In the genomic region with DNA sequence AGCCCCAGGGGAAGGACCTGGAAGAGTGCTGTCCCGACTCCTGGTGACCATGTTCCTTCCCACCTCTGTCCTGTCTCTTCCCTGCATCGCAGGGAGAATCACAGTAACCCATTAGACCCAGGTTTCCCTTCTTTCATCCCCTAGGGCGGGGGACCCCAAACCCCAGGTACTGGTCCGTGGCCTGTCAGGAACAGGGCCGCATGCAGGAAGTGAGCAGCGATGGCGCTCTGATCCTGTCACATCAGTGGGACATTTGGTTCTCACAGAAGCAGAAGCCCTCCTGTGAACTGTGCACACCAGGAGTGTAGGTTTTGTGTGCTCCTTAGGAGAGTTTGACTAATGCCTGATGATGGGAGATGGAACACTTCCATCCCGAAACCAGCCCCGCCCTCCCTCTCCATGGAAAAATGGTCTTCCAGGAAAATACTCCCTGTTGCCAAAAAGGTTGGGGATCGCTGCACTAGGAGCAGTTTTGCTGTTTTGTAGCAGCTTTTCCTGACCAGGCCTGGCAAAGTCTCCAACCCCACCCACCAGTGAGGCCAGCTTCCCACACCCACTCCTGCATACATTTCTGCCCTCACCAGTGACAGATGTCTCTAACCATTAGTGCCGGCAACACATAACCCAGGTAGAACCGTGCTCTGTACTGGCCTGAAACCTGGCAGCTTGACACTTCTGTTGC, we compare ENCODE assay signal across 9 cellular contexts. TPM values are rescaled to one million over a fixed set of nuclear protein-coding genes. Genes with fewer than 3 reads are reported as not detected.
A peak's percentile ranks its signal among the peaks of the same experiment; 100 is the strongest.
DNase-seq lines count a peak whose midpoint lies in the region; ATAC-seq and TF ChIP-seq lines count a peak whose summit lies in the region.
"Had no signal": no experiment of that assay in that cellular context is flagged by ENCODE, and none has a peak within 500 bp of the region (broad histone marks: within the 10 kb centered on the region; RNA-seq: fewer than 3 reads in every experiment).

No MANE protein-coding gene starts in this region.

- CTCF ChIA-PET in activated naive CD4-positive, alpha-beta T cell treated with anti-CD3 and anti-CD28 coated beads for 36 hours (lab: Charles Lee) = interaction anchor here (3.3 to 4.6 kb wide), 2 partner anchors 8 to 26 kb away, joined by 31 to 50 read pairs; no protein-coding TSS in a partner anchor

- DNase-seq in activated naive CD4-positive, alpha-beta T cell treated with anti-CD3 and anti-CD28 coated beads for 36 hours = no peak
- no peak for DNase-seq in activated naive CD4-positive, alpha-beta T cell treated with anti-CD3 and anti-CD28 coated beads, Interleukin-2, amount 50 U/mL, for 16 hours
- DNase-seq in adipocyte (ENCODE audit: low read depth) = no peak
- no peak for DNase-seq in tibial artery
- no peak for DNase-seq in effector CD4-positive, alpha-beta T cell
- DNase-seq: head of caudate nucleus had no signal

- H3K9me3 ChIP-seq in adipocyte (ENCODE audit: control insufficient read depth, low read length) (no peaks in the 10 kb centered on the region), muscle layer of duodenum (ENCODE audit: control insufficient read depth in 1 of 2, low read length in 2 of 2) (no peaks in the 10 kb centered on the region), tibial artery (no peaks in the 10 kb centered on the region)

- peak overlapping the region; percentile 91 for H3K27ac Mint-ChIP-seq in activated naive CD4-positive, alpha-beta T cell treated with anti-CD3 and anti-CD28 coated beads for 36 hours

- peak overlapping the region; percentile 50 for H3K9ac ChIP-seq in adipocyte (ENCODE audit: low read length)

- H3K36me3 Mint-ChIP-seq in activated naive CD4-positive, alpha-beta T cell treated with anti-CD3 and anti-CD28 coated beads for 36 hours (ENCODE audit: low read depth) = peaks cover 6% of the 10 kb centered on the region

- peaks cover 37% of the 10 kb centered on the region for H3K4me1 ChIP-seq in adipocyte (ENCODE audit: control insufficient read depth, insufficient read depth, low read length)
- peaks cover 26 to 44% of the 10 kb centered on the region in 2 donors for H3K4me1 ChIP-seq in muscle layer of duodenum (ENCODE audit: control insufficient read depth in 1 of 2, insufficient read depth in 2 of 2, low read length in 2 of 2)
- H3K4me1 ChIP-seq in tibial artery = peaks cover 6 to 41% (median 37%) of the 10 kb centered on the region in 4 donors

- H3K4me3 Mint-ChIP-seq in activated naive CD4-positive, alpha-beta T cell treated with anti-CD3 and anti-CD28 coated beads for 36 hours = peak overlapping the region; percentile 36

- intact Hi-C loops in activated naive CD4-positive, alpha-beta T cell treated with anti-CD3 and anti-CD28 coated beads for 36 hours (cut with micrococcal nuclease) = loop anchor here (10.0 kb wide), 1 partner anchor 1754 kb away; a partner anchor contains a TSS
- intact Hi-C loops in tibial artery (cut with DNase I; ENCODE audit: low total_unique reads) = no loop called here

- peaks cover 20% of the 10 kb centered on the region for H3K36me3 ChIP-seq in adipocyte (ENCODE audit: control insufficient read depth, insufficient read depth, low read length, severe bottlenecking)
- H3K36me3 ChIP-seq in muscle layer of duodenum (ENCODE audit: control insufficient read depth in 1 of 2, insufficient read depth in 2 of 2, low read length in 2 of 2) = peaks cover 11 to 27% of the 10 kb centered on the region in 2 donors
- peaks cover 17 to 34% (median 28%) of the 10 kb centered on the region in 3 donors for H3K36me3 ChIP-seq in tibial artery

- H3K4me3 ChIP-seq in adipocyte (ENCODE audit: low read length) = no peak overlapping the region
- no peak overlapping the region for H3K4me3 ChIP-seq in muscle layer of duodenum (ENCODE audit: low read depth in 1 of 2, low read length in 2 of 2)
- no peak overlapping the region for H3K4me3 ChIP-seq in tibial artery

- peaks cover 38% of the 10 kb centered on the region for H3K4me1 Mint-ChIP-seq in activated naive CD4-positive, alpha-beta T cell treated with anti-CD3 and anti-CD28 coated beads for 36 hours (ENCODE audit: low read depth)

- H3K27me3 ChIP-seq in adipocyte (replicated peaks; ENCODE audit: control insufficient read depth, insufficient read depth, low read length) = no peaks in the 10 kb centered on the region
- H3K27me3 ChIP-seq in muscle layer of duodenum (ENCODE audit: low read depth, low read length) = no peaks in the 10 kb centered on the region
- no peaks in the 10 kb centered on the region for H3K27me3 ChIP-seq in tibial artery

- no peaks in the 10 kb centered on the region for H3K9me3 Mint-ChIP-seq in activated naive CD4-positive, alpha-beta T cell treated with anti-CD3 and anti-CD28 coated beads for 36 hours

- no peak for TF ChIP-seq CTCF in tibial artery (IDR thresholded peaks at IDR 0.05)

- no peak for ATAC-seq in HG02852 (IDR thresholded peaks at IDR 0.05; ENCODE audit: unreplicated experiment)
- no peak for ATAC-seq in GM19035 (IDR thresholded peaks at IDR 0.05; ENCODE audit: unreplicated experiment)

- H3K27ac ChIP-seq in muscle layer of duodenum (ENCODE audit: low read length) (peak overlapping the region; percentile 53), tibial artery (peak overlapping the region; percentile 80 to 100)

- no peaks in the 10 kb centered on the region for H3K27me3 Mint-ChIP-seq in activated naive CD4-positive, alpha-beta T cell treated with anti-CD3 and anti-CD28 coated beads for 36 hours (ENCODE audit: low read depth)

RNA-seq across cellular contexts. Expression of a gene that starts 10.5 kb away (rescaled TPM):
- total RNA-seq in activated naive CD4-positive, alpha-beta T cell treated with anti-CD3 and anti-CD28 coated beads for 36 hours = 10 to 100 TPM; 13.1 to 17.0 TPM

RNA-seq across cellular contexts. Expression of a gene that starts 53.0 kb away (rescaled TPM):
- total RNA-seq in activated naive CD4-positive, alpha-beta T cell treated with anti-CD3 and anti-CD28 coated beads for 36 hours = 10 to 100 TPM; 20.3 to 22.0 TPM

RNA-seq across cellular contexts. Expression of a gene that starts 54.1 kb away (rescaled TPM):
- total RNA-seq in activated naive CD4-positive, alpha-beta T cell treated with anti-CD3 and anti-CD28 coated beads for 36 hours = 10 to 100 TPM; 51.1 to 51.5 TPM
